Comparison of ENCODE assay signal across 11 cellular contexts in the genomic region with DNA sequence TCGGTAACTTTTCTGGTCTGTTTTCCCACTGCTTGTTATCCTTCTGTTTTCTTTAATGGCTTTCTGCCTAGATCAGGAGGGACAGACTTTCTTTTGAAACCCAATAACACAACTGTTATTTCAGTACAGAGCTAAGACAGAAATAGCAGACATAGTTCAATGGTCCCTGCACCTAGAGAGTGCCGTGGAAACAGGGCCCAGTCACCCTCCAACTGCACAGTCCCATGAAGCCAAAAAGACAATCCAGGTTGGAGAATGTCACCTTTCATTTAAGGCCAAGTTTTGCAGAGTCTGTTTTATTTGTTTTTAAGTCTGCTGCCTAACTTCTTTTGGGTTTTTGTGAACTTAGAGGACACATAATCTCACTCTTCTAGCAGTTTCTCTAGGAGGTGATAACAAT. TPM values are rescaled to one million over a fixed set of nuclear protein-coding genes. Genes with fewer than 3 reads are reported as not detected.
DNase-seq lines count a peak whose midpoint lies in the region; ATAC-seq and TF ChIP-seq lines count a peak whose summit lies in the region.
"Had no signal": no experiment of that assay in that cellular context is flagged by ENCODE, and none has a peak within 500 bp of the region (broad histone marks: within the 10 kb centered on the region; RNA-seq: fewer than 3 reads in every experiment).

No MANE protein-coding gene starts in this region.

- ATAC-seq in activated CD8-positive, alpha-beta T cell treated with anti-CD3 and anti-CD28 coated beads, Interleukin-2, amount 10 ng/mL, durations not matched to agents 7 days and 5 days: no peak
- no peak for ATAC-seq in memory B cell (ENCODE audit: low read depth)
- no peak for ATAC-seq in upper lobe of left lung (ENCODE audit: low FRiP score in 2 of 2)
- no peak for ATAC-seq in HG03457 (IDR thresholded peaks at IDR 0.05; ENCODE audit: unreplicated experiment)
- no peak for ATAC-seq in GM21786 (IDR thresholded peaks at IDR 0.05; ENCODE audit: unreplicated experiment)
- ATAC-seq: heart right ventricle had no signal

- peak overlapping the region; percentile 93 for H3K4me3 Mint-ChIP-seq in activated naive CD8-positive, alpha-beta T cell
- H3K4me3 Mint-ChIP-seq in activated naive CD8-positive, alpha-beta T cell treated with anti-CD3 and anti-CD28 coated beads for 36 hours: no peak overlapping the region
- no peak overlapping the region for H3K4me3 Mint-ChIP-seq in activated CD8-positive, alpha-beta T cell treated with anti-CD3 and anti-CD28 coated beads, Interleukin-2, amount 10 ng/mL, durations not matched to agents 7 days and 5 days
- H3K4me3 Mint-ChIP-seq in memory B cell: peak overlapping the region; percentile 11

- no peaks in the 10 kb centered on the region for H3K27me3 Mint-ChIP-seq in activated naive CD8-positive, alpha-beta T cell
- H3K27me3 Mint-ChIP-seq in activated naive CD8-positive, alpha-beta T cell treated with anti-CD3 and anti-CD28 coated beads for 36 hours: no peaks in the 10 kb centered on the region
- H3K27me3 Mint-ChIP-seq in activated CD8-positive, alpha-beta T cell treated with anti-CD3 and anti-CD28 coated beads, Interleukin-2, amount 10 ng/mL, durations not matched to agents 7 days and 5 days (ENCODE audit: low read depth): no peaks in the 10 kb centered on the region
- H3K27me3 Mint-ChIP-seq in memory B cell: no peaks in the 10 kb centered on the region

- DNase-seq in activated naive CD8-positive, alpha-beta T cell treated with anti-CD3 and anti-CD28 coated beads for 36 hours: no peak
- DNase-seq in activated CD8-positive, alpha-beta T cell treated with anti-CD3 and anti-CD28 coated beads, Interleukin-2, amount 10 ng/mL, durations not matched to agents 7 days and 5 days: no peak
- DNase-seq in memory B cell (ENCODE audit: low spot score in 2 of 2) (no peak), upper lobe of left lung (no peak), EL (no peak)
- DNase-seq: activated T-cell treated with anti-CD3 and anti-CD28 coated beads, Interleukin-2, amount 50 U/mL, for 1 hour; heart right ventricle had no signal

- TF ChIP-seq EP300 in upper lobe of left lung (IDR thresholded peaks at IDR 0.05): no peak

- no peaks in the 10 kb centered on the region for H3K9me3 ChIP-seq in upper lobe of left lung
- H3K9me3 ChIP-seq: heart right ventricle, tibial nerve had no signal

- H3K27ac ChIP-seq in upper lobe of left lung: peak overlapping the region in 3 of 4 donors; percentile 38 to 70 (median 60)
- H3K27ac ChIP-seq: tibial nerve had no signal

- H3K4me1 ChIP-seq in upper lobe of left lung: peaks cover 22 to 46% (median 29%) of the 10 kb centered on the region in 4 donors

- WGBS in upper lobe of left lung, 2 donors: 92 to 94% methylated on average over 2 of the region's 2 CpGs

- no peak overlapping the region for H3K4me3 ChIP-seq in upper lobe of left lung
- H3K4me3 ChIP-seq: heart right ventricle, tibial nerve had no signal

- H3K27ac Mint-ChIP-seq in activated naive CD8-positive, alpha-beta T cell: no peak overlapping the region
- no peak overlapping the region for H3K27ac Mint-ChIP-seq in activated naive CD8-positive, alpha-beta T cell treated with anti-CD3 and anti-CD28 coated beads for 36 hours
- peak overlapping the region; percentile 57 for H3K27ac Mint-ChIP-seq in activated CD8-positive, alpha-beta T cell treated with anti-CD3 and anti-CD28 coated beads, Interleukin-2, amount 10 ng/mL, durations not matched to agents 7 days and 5 days
- H3K27ac Mint-ChIP-seq in memory B cell: no peak overlapping the region

- peaks cover 2 to 15% (median 11%) of the 10 kb centered on the region in 4 donors for H3K36me3 ChIP-seq in upper lobe of left lung

- no peak for TF ChIP-seq POLR2A in upper lobe of left lung (IDR thresholded peaks at IDR 0.05)

- POLR2A ChIA-PET in activated CD8-positive, alpha-beta T cell treated with anti-CD3 and anti-CD28 coated beads, Interleukin-2, amount 10 ng/mL, durations not matched to agents 7 days and 5 days (lab: Charles Lee): no interaction called here

- H3K27me3 ChIP-seq in upper lobe of left lung: no peaks in the 10 kb centered on the region
- H3K27me3 ChIP-seq: heart right ventricle, tibial nerve had no signal

- no peak for TF ChIP-seq CTCF in upper lobe of left lung (IDR thresholded peaks at IDR 0.05)

- H3K9me3 Mint-ChIP-seq in activated naive CD8-positive, alpha-beta T cell (ENCODE audit: low read depth): no peaks in the 10 kb centered on the region
- H3K9me3 Mint-ChIP-seq in activated naive CD8-positive, alpha-beta T cell treated with anti-CD3 and anti-CD28 coated beads for 36 hours: no peaks in the 10 kb centered on the region
- H3K9me3 Mint-ChIP-seq in activated CD8-positive, alpha-beta T cell treated with anti-CD3 and anti-CD28 coated beads, Interleukin-2, amount 10 ng/mL, durations not matched to agents 7 days and 5 days (ENCODE audit: insufficient read depth): no peaks in the 10 kb centered on the region
- H3K9me3 Mint-ChIP-seq in memory B cell: no peaks in the 10 kb centered on the region

- H3K4me1 Mint-ChIP-seq in activated naive CD8-positive, alpha-beta T cell (ENCODE audit: low read depth): peaks cover 38% of the 10 kb centered on the region
- peaks cover 47% of the 10 kb centered on the region for H3K4me1 Mint-ChIP-seq in activated naive CD8-positive, alpha-beta T cell treated with anti-CD3 and anti-CD28 coated beads for 36 hours
- H3K4me1 Mint-ChIP-seq in activated CD8-positive, alpha-beta T cell treated with anti-CD3 and anti-CD28 coated beads, Interleukin-2, amount 10 ng/mL, durations not matched to agents 7 days and 5 days (ENCODE audit: low read depth): peaks cover 37% of the 10 kb centered on the region
- peaks cover 21% of the 10 kb centered on the region for H3K4me1 Mint-ChIP-seq in memory B cell

- CTCF ChIA-PET in activated CD8-positive, alpha-beta T cell treated with anti-CD3 and anti-CD28 coated beads, Interleukin-2, amount 10 ng/mL, durations not matched to agents 7 days and 5 days (lab: Charles Lee): no interaction called here

- peaks cover 4% of the 10 kb centered on the region for H3K36me3 Mint-ChIP-seq in activated naive CD8-positive, alpha-beta T cell
- H3K36me3 Mint-ChIP-seq in activated naive CD8-positive, alpha-beta T cell treated with anti-CD3 and anti-CD28 coated beads for 36 hours: peaks cover 25% of the 10 kb centered on the region
- H3K36me3 Mint-ChIP-seq in activated CD8-positive, alpha-beta T cell treated with anti-CD3 and anti-CD28 coated beads, Interleukin-2, amount 10 ng/mL, durations not matched to agents 7 days and 5 days (ENCODE audit: low read depth): peaks cover 34% of the 10 kb centered on the region
- peaks cover 10% of the 10 kb centered on the region for H3K36me3 Mint-ChIP-seq in memory B cell

RNA-seq across cellular contexts. Expression of a gene that starts 2.5 kb away (rescaled TPM):
- 10 to 100 TPM; 83.4 to 84.4 TPM for total RNA-seq in activated naive CD8-positive, alpha-beta T cell treated with anti-CD3 and anti-CD28 coated beads for 36 hours
- total RNA-seq in activated CD8-positive, alpha-beta T cell treated with anti-CD3 and anti-CD28 coated beads, Interleukin-2, amount 10 ng/mL, durations not matched to agents 7 days and 5 days: 10 to 100 TPM; 39.3 to 41.7 TPM
- 10 to 100 TPM in 5 of 6 donors, 1 to 10 TPM in 1; 8.4 to 58.1 (median 25.3) TPM for total RNA-seq in upper lobe of left lung

RNA-seq across cellular contexts. Expression of a gene that starts 2.7 kb away (rescaled TPM):
- 10 to 100 TPM; 25.8 to 27.3 TPM for total RNA-seq in activated naive CD8-positive, alpha-beta T cell treated with anti-CD3 and anti-CD28 coated beads for 36 hours
- total RNA-seq in activated CD8-positive, alpha-beta T cell treated with anti-CD3 and anti-CD28 coated beads, Interleukin-2, amount 10 ng/mL, durations not matched to agents 7 days and 5 days: 10 to 100 TPM; 19.4 to 21.1 TPM
- total RNA-seq in upper lobe of left lung: 10 to 100 TPM in 3 of 6 donors, 1 to 10 TPM in 3; 5.1 to 15.7 (median 9.7) TPM

RNA-seq across cellular contexts. Expression of a gene that starts 19.6 kb away (rescaled TPM):
- under 1 TPM in 1 of 2 experiments, not detected in 1; 0.16 TPM for total RNA-seq in activated naive CD8-positive, alpha-beta T cell treated with anti-CD3 and anti-CD28 coated beads for 36 hours
- total RNA-seq in activated CD8-positive, alpha-beta T cell treated with anti-CD3 and anti-CD28 coated beads, Interleukin-2, amount 10 ng/mL, durations not matched to agents 7 days and 5 days: under 1 TPM; 0.26 to 0.29 TPM
- under 1 TPM in 1 of 6 donors, not detected in 5; 0.46 TPM for total RNA-seq in upper lobe of left lung

RNA-seq across cellular contexts. Expression of a gene that starts 41.1 kb away (rescaled TPM):
- not detected for total RNA-seq in activated naive CD8-positive, alpha-beta T cell treated with anti-CD3 and anti-CD28 coated beads for 36 hours
- total RNA-seq in activated CD8-positive, alpha-beta T cell treated with anti-CD3 and anti-CD28 coated beads, Interleukin-2, amount 10 ng/mL, durations not matched to agents 7 days and 5 days: under 1 TPM; 0.18 to 0.37 TPM
- total RNA-seq in upper lobe of left lung: 10 to 100 TPM in 2 of 6 donors, 1 to 10 TPM in 3, under 1 TPM in 1; 0.20 to 20.5 (median 4.4) TPM

RNA-seq across cellular contexts. Expression of a gene that starts 47.4 kb away (rescaled TPM):
- total RNA-seq in activated naive CD8-positive, alpha-beta T cell treated with anti-CD3 and anti-CD28 coated beads for 36 hours: 100 to 1,000 TPM; 107 to 116 TPM
- total RNA-seq in activated CD8-positive, alpha-beta T cell treated with anti-CD3 and anti-CD28 coated beads, Interleukin-2, amount 10 ng/mL, durations not matched to agents 7 days and 5 days: 100 to 1,000 TPM in 1 of 2 experiments, 10 to 100 TPM in 1; 96.0 to 103 TPM
- total RNA-seq in upper lobe of left lung: 100 to 1,000 TPM in 3 of 6 donors, 10 to 100 TPM in 3; 76.5 to 283 (median 123) TPM

Comparison
In these comparisons a context has a peak if more than half of its experiments do, and no peak if none do; other contexts are left out.
1. H3K4me3 Mint-ChIP-seq: peak in activated naive CD8-positive, alpha-beta T cell (single experiment) and memory B cell (single experiment); none in activated naive CD8-positive, alpha-beta T cell treated with anti-CD3 and anti-CD28 coated beads for 36 hours (single experiment) and activated CD8-positive, alpha-beta T cell treated with anti-CD3 and anti-CD28 coated beads, Interleukin-2, amount 10 ng/mL, durations not matched to agents 7 days and 5 days (single experiment).